1 cellular context compared by ENCODE assay signal in genomic region chr16:30510392-30510938, GRCh38.
TF ChIP-seq lines count a peak whose summit lies in the region.

No MANE protein-coding gene starts in this region.

TF ChIP-seq in K562, 482 proteins besides CTCF, POLR2A, EP300 and RAD21:
- TF ChIP-seq POLR2H (tag; IDR thresholded peaks at IDR 0.05; ENCODE audit: low read depth) (no peak), RBM25 (IDR thresholded peaks at IDR 0.05; ENCODE audit: low read depth, low read length, severe bottlenecking) (peak; percentile 31)
